ENCODE assay signal across 11 cellular contexts in the genomic region with DNA sequence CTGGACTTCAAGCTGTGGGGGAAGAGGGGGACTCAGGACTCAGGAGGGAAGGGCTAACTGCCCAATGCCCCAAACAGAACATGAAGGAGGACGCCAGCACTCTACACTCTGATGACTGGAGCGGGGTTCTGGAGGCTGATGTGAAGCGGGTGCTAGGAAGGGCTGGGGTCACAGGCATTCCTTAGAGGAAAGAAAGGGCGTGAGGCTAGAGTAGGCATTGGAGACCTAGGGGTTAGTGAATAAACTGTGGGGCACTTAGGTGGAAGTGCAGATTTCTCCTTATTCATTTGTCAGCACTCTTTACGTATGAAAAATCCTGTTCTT. TPM values are rescaled to one million over a fixed set of nuclear protein-coding genes. Genes with fewer than 3 reads are reported as not detected.
DNase-seq lines count a peak whose midpoint lies in the region; ATAC-seq and TF ChIP-seq lines count a peak whose summit lies in the region.
"Had no signal": no experiment of that assay in that cellular context is flagged by ENCODE, and none has a peak within 500 bp of the region (broad histone marks: within the 10 kb centered on the region; RNA-seq: fewer than 3 reads in every experiment).

No MANE protein-coding gene starts in this region.

- H3K27ac ChIP-seq in iPS-18a (ENCODE audit: low read length) = no peak overlapping the region
- H3K27ac ChIP-seq: HL-60 had no signal

- peak overlapping the region; percentile 48 for H3K4me3 ChIP-seq in iPS-18a (ENCODE audit: low read length)

- H3K27me3 Mint-ChIP-seq in activated T-cell treated with anti-CD3 and anti-CD28 coated beads, Interleukin-2, amount 50 U/mL, for 72 hours (ENCODE audit: low read depth) = no peaks in the 10 kb centered on the region
- H3K27me3 Mint-ChIP-seq in stimulated activated naive B cell treated with anti-CD40 and anti-IgM and Interleukin-4, amounts not matched to agents 10 μg/mL and 1 μg/mL and 100 μg/mL, for 72 hours = peaks cover 4 to 15% of the 10 kb centered on the region in 2 donors

- peak overlapping the region; percentile 29 to 40 for H3K4me3 Mint-ChIP-seq in activated T-cell treated with anti-CD3 and anti-CD28 coated beads, Interleukin-2, amount 50 U/mL, for 72 hours
- peak overlapping the region; percentile 50 to 55 for H3K4me3 Mint-ChIP-seq in stimulated activated naive B cell treated with anti-CD40 and anti-IgM and Interleukin-4, amounts not matched to agents 10 μg/mL and 1 μg/mL and 100 μg/mL, for 72 hours

- H3K9ac ChIP-seq in iPS-18a (ENCODE audit: low read length) = no peak overlapping the region

- ATAC-seq in activated T-cell treated with anti-CD3 and anti-CD28 coated beads, Interleukin-2, amount 50 U/mL, for 72 hours (replicated peaks in 1 of 2) = no peak
- ATAC-seq in stimulated activated naive B cell treated with anti-CD40 and anti-IgM and Interleukin-4, amounts not matched to agents 10 μg/mL and 1 μg/mL and 100 μg/mL, for 72 hours (replicated peaks) = no peak

- H3K9me3 Mint-ChIP-seq in activated T-cell treated with anti-CD3 and anti-CD28 coated beads, Interleukin-2, amount 50 U/mL, for 72 hours = no peaks in the 10 kb centered on the region
- H3K9me3 Mint-ChIP-seq in stimulated activated naive B cell treated with anti-CD40 and anti-IgM and Interleukin-4, amounts not matched to agents 10 μg/mL and 1 μg/mL and 100 μg/mL, for 72 hours = peaks cover 3 to 7% of the 10 kb centered on the region in 2 donors

- H3K4me1 ChIP-seq in iPS-18a (ENCODE audit: control insufficient read depth, low read depth, low read length) = peaks cover 6% of the 10 kb centered on the region

- H3K36me3 Mint-ChIP-seq in activated T-cell treated with anti-CD3 and anti-CD28 coated beads, Interleukin-2, amount 50 U/mL, for 72 hours (ENCODE audit: insufficient read depth in 2 of 2) = peaks cover 0 to 1% of the 10 kb centered on the region in 2 donors
- peaks cover 9 to 10% of the 10 kb centered on the region in 2 donors for H3K36me3 Mint-ChIP-seq in stimulated activated naive B cell treated with anti-CD40 and anti-IgM and Interleukin-4, amounts not matched to agents 10 μg/mL and 1 μg/mL and 100 μg/mL, for 72 hours

- no peaks in the 10 kb centered on the region for H3K9me3 ChIP-seq in iPS-18a (ENCODE audit: control insufficient read depth, low read depth, low read length)
- H3K9me3 ChIP-seq: transverse colon had no signal

- in situ Hi-C loops in SK-MEL-5 (cut with HindIII; ENCODE audit: low pct_unique_long_range_greater_than_20kb, low sequenced_read_pairs) = no loop called here

- H3K27ac Mint-ChIP-seq in activated T-cell treated with anti-CD3 and anti-CD28 coated beads, Interleukin-2, amount 50 U/mL, for 72 hours = no peak overlapping the region
- no peak overlapping the region for H3K27ac Mint-ChIP-seq in stimulated activated naive B cell treated with anti-CD40 and anti-IgM and Interleukin-4, amounts not matched to agents 10 μg/mL and 1 μg/mL and 100 μg/mL, for 72 hours

- H3K4me1 Mint-ChIP-seq in activated T-cell treated with anti-CD3 and anti-CD28 coated beads, Interleukin-2, amount 50 U/mL, for 72 hours (ENCODE audit: low read depth) = peaks cover 13% of the 10 kb centered on the region
- peaks cover 0 to 17% of the 10 kb centered on the region in 2 donors for H3K4me1 Mint-ChIP-seq in stimulated activated naive B cell treated with anti-CD40 and anti-IgM and Interleukin-4, amounts not matched to agents 10 μg/mL and 1 μg/mL and 100 μg/mL, for 72 hours

- DNase-seq in activated T-cell treated with anti-CD3 and anti-CD28 coated beads, Interleukin-2, amount 50 U/mL, for 72 hours = no peak
- no peak for DNase-seq in activated T-cell treated with anti-CD3 and anti-CD28 coated beads, Interleukin-2, amount 50 U/mL, for 1 hour
- DNase-seq in SK-MEL-5 (ENCODE audit: low read depth, low spot score) (peak; percentile 28), ecto neural progenitor cell (ENCODE audit: low spot score) (no peak), NCI-H2107 (lab: John Stamatoyannopoulos, UW) (no peak), erythroblast (lab: John Stamatoyannopoulos, UW) (no peak)
- no peak for DNase-seq in stimulated activated naive B cell treated with anti-CD40 and anti-IgM and Interleukin-4, amounts not matched to agents 10 μg/mL and 1 μg/mL and 100 μg/mL, for 72 hours

- no peak for TF ChIP-seq POLR2A in erythroblast (IDR thresholded peaks at IDR 0.05; ENCODE audit: low read length)

- no peaks in the 10 kb centered on the region for H3K36me3 ChIP-seq in iPS-18a (ENCODE audit: control insufficient read depth, low read depth, low read length)
- H3K36me3 ChIP-seq: transverse colon had no signal

- H3K27me3 ChIP-seq in iPS-18a (ENCODE audit: control insufficient read depth, insufficient read depth, low read length) = peaks cover 29% of the 10 kb centered on the region

RNA-seq across cellular contexts. Expression of gene LMF1, which starts 0.8 kb away (rescaled TPM):
- total RNA-seq in activated T-cell treated with anti-CD3 and anti-CD28 coated beads, Interleukin-2, amount 50 U/mL, for 72 hours = 10 to 100 TPM; 26.9 to 33.2 TPM
- 10.9 and 15.5 TPM in 2 replicates for total RNA-seq in SK-MEL-5 (2014; rRNA removed; shearing (Covaris generic))
- polyA plus RNA-seq in SK-MEL-5 (2015; cell fraction: cytosol; rRNA removed) = 39.2 and 42.3 TPM in 2 replicates
- 43.4 and 66.4 TPM in 2 replicates for polyA plus RNA-seq in SK-MEL-5 (2015; cell fraction: nucleus; rRNA removed)

RNA-seq across cellular contexts. Expression of gene SOX8, which starts 10.0 kb away (rescaled TPM):
- 1 to 10 TPM; 1.8 to 2.1 TPM for total RNA-seq in activated T-cell treated with anti-CD3 and anti-CD28 coated beads, Interleukin-2, amount 50 U/mL, for 72 hours
- total RNA-seq in SK-MEL-5 (2014; rRNA removed; shearing (Covaris generic)) = 14.8 and 16.7 TPM in 2 replicates
- 20.5 and 21.8 TPM in 2 replicates for polyA plus RNA-seq in SK-MEL-5 (2015; cell fraction: cytosol; rRNA removed)
- 50.7 and 76.4 TPM in 2 replicates for polyA plus RNA-seq in SK-MEL-5 (2015; cell fraction: nucleus; rRNA removed)
- polyA plus RNA-seq: AG04450 had no signal
